18 cellular contexts compared by ENCODE assay signal in genomic region chr3:50276762-50277101, GRCh38. TPM values are rescaled to one million over a fixed set of nuclear protein-coding genes. Genes with fewer than 3 reads are reported as not detected.
DNase-seq lines count a peak whose midpoint lies in the region; ATAC-seq and TF ChIP-seq lines count a peak whose summit lies in the region.
"Had no signal": no experiment of that assay in that cellular context is flagged by ENCODE, and none has a peak within 500 bp of the region (broad histone marks: within the 10 kb centered on the region; RNA-seq: fewer than 3 reads in every experiment).

No MANE protein-coding gene starts in this region.

- H3K36me3 Mint-ChIP-seq in GM23338 (ENCODE audit: low read depth), result no peaks in the 10 kb centered on the region
- peaks cover 8% of the 10 kb centered on the region for H3K36me3 Mint-ChIP-seq in T-helper 17 cell (ENCODE audit: low read depth)

- no peak overlapping the region for H3K27ac ChIP-seq in GM23338 (ENCODE audit: low read depth)
- H3K27ac ChIP-seq in mesenchymal stem cell (ENCODE audit: low read length, poor library complexity, severe bottlenecking), result no peak overlapping the region
- H3K27ac ChIP-seq in thyroid gland, result no peak overlapping the region
- H3K27ac ChIP-seq: C4-2B, KMS-11 had no signal

- no peaks in the 10 kb centered on the region for H4K20me1 ChIP-seq in GM23338 (replicated peaks; ENCODE audit: insufficient read depth)

- H3K27ac Mint-ChIP-seq in GM23338 (no peak overlapping the region), T-helper 17 cell (peak overlapping the region; percentile 49)
- H3K27ac Mint-ChIP-seq: CD4-positive, alpha-beta T cell had no signal

- H2AFZ ChIP-seq in GM23338 (peak overlapping the region; percentile 63; the same call in 1 of the 2 replicates), mesenchymal stem cell (ENCODE audit: low read depth, low read length) (no peak overlapping the region)

- no peaks in the 10 kb centered on the region for H3K79me2 ChIP-seq in GM23338 (replicated peaks; ENCODE audit: insufficient read depth)

- H4K8ac ChIP-seq in mesenchymal stem cell (ENCODE audit: low read length), result no peak overlapping the region

- H3K4me3 Mint-ChIP-seq in GM23338 (no peak overlapping the region), T-helper 17 cell (no peak overlapping the region)

- H3K27me3 ChIP-seq in GM23338 (ENCODE audit: insufficient read depth), result peaks cover 57% of the 10 kb centered on the region
- peaks cover 21 to 31% of the 10 kb centered on the region in 2 experiments for H3K27me3 ChIP-seq in mesenchymal stem cell (ENCODE audit: control insufficient read depth in 1 of 2, insufficient read depth in 1 of 2, low read length in 2 of 2)
- H3K27me3 ChIP-seq in thyroid gland, result no peaks in the 10 kb centered on the region

- no peak for TF ChIP-seq CTCF in GM23338 (conservative IDR thresholded peaks at IDR 0.05; ENCODE audit: low read depth in 2 of 2)
- no peak for TF ChIP-seq CTCF in thyroid gland (IDR thresholded peaks at IDR 0.05)

- no peak overlapping the region for H2BK12ac ChIP-seq in mesenchymal stem cell (ENCODE audit: low read length in 2 of 2)

- no peak overlapping the region for H3K4ac ChIP-seq in mesenchymal stem cell (ENCODE audit: low read depth in 1 of 2, low read length in 2 of 2)

- H3K9ac ChIP-seq in mesenchymal stem cell (ENCODE audit: low read length), result no peak overlapping the region
- H3K9ac ChIP-seq: KMS-11 had no signal

- intact Hi-C loops in thyroid gland (cut with DNase I), result no loop called here

- H3K4me3 ChIP-seq in GM23338, result peak overlapping the region; percentile 63
- no peak overlapping the region for H3K4me3 ChIP-seq in mesenchymal stem cell (ENCODE audit: insufficient read depth in 1 of 2, low read depth in 1 of 2, low read length in 2 of 2)
- no peak overlapping the region for H3K4me3 ChIP-seq in thyroid gland (replicated peaks in 1 of 3)
- H3K4me3 ChIP-seq: GM12878 had no signal

- H2BK120ac ChIP-seq in mesenchymal stem cell (ENCODE audit: low read depth, low read length), result no peak overlapping the region

- H3F3A ChIP-seq in GM23338 (replicated peaks; ENCODE audit: low read depth), result peaks cover 10% of the 10 kb centered on the region; the same call in 1 of the 2 replicates

- no peak overlapping the region for H3K14ac ChIP-seq in mesenchymal stem cell (ENCODE audit: low read length in 2 of 2)

- H3K27me3 Mint-ChIP-seq in GM23338 (ENCODE audit: insufficient read depth, low read depth, poor library complexity) (peaks cover 50% of the 10 kb centered on the region), T-helper 17 cell (peaks cover 30% of the 10 kb centered on the region)

- peak overlapping the region; percentile 60 for H2BK15ac ChIP-seq in mesenchymal stem cell (ENCODE audit: low read depth, poor library complexity, severe bottlenecking)

- H3K23ac ChIP-seq in mesenchymal stem cell (ENCODE audit: low read length in 2 of 2), result no peak overlapping the region

- no peak for ATAC-seq in GM23338
- ATAC-seq in T-helper 17 cell, result no peak
- ATAC-seq in GM21737 (IDR thresholded peaks at IDR 0.05; ENCODE audit: unreplicated experiment), result no peak
- ATAC-seq in GM19395 (IDR thresholded peaks at IDR 0.05; ENCODE audit: unreplicated experiment), result no peak
- ATAC-seq: GM12878 had no signal

- no peak for TF ChIP-seq POLR2A in thyroid gland (IDR thresholded peaks at IDR 0.05)

- H3K79me1 ChIP-seq in mesenchymal stem cell (replicated peaks; ENCODE audit: low read length, poor library complexity, severe bottlenecking), result no peaks in the 10 kb centered on the region

- WGBS in mesenchymal stem cell, result 87% methylated on average over 17 of the region's 17 CpGs
- 82 to 84% methylated on average over 17 of the region's 17 CpGs for WGBS in thyroid gland, 2 donors

- H3K9me3 ChIP-seq in T-helper 17 cell (ENCODE audit: control insufficient read depth, low read length, poor library complexity, severe bottlenecking) (no peaks in the 10 kb centered on the region), mesenchymal stem cell (ENCODE audit: control insufficient read depth, low read length) (no peaks in the 10 kb centered on the region), thyroid gland (no peaks in the 10 kb centered on the region)
- H3K9me3 ChIP-seq: BE2C, Caco-2 had no signal

- H3K36me3 ChIP-seq in GM23338 (ENCODE audit: insufficient read depth) (no peaks in the 10 kb centered on the region), mesenchymal stem cell (ENCODE audit: control insufficient read depth in 1 of 2, insufficient read depth in 2 of 2, low read depth in 1 of 2, low read length in 2 of 2) (peaks cover 0 to 5% of the 10 kb centered on the region in 2 experiments), thyroid gland (no peaks in the 10 kb centered on the region)
- H3K36me3 ChIP-seq: BE2C had no signal

- H3K4me2 ChIP-seq in GM23338, result peak overlapping the region; percentile 86
- no peak overlapping the region for H3K4me2 ChIP-seq in mesenchymal stem cell (ENCODE audit: low read length, poor library complexity, severe bottlenecking)
- H3K4me2 ChIP-seq: KMS-11 had no signal

- no peaks in the 10 kb centered on the region for H3K9me2 ChIP-seq in GM23338 (ENCODE audit: insufficient read depth)

- no peak overlapping the region for H3K18ac ChIP-seq in mesenchymal stem cell (ENCODE audit: low read depth in 1 of 2, low read length in 2 of 2)

- no peak overlapping the region for H2BK5ac ChIP-seq in mesenchymal stem cell (ENCODE audit: low read depth, low read length, poor library complexity, severe bottlenecking)

- DNase-seq in GM23338 (ENCODE audit: low spot score), result no peak
- DNase-seq in T-helper 17 cell, result no peak
- DNase-seq in mesenchymal stem cell, result no peak
- no peak for DNase-seq in UCSD-AML1 (lab: John Stamatoyannopoulos, UW; ENCODE audit: unreplicated experiment)
- no peak for DNase-seq in thyroid gland
- DNase-seq: ACHN, BE2C, Caco-2, DMS79 treated with DMSO at 0.1 percent for 48 hours, GOT3, HCEC 1CT had no signal

- H3K4me1 Mint-ChIP-seq in GM23338, result peaks cover 24% of the 10 kb centered on the region
- peaks cover 19% of the 10 kb centered on the region for H3K4me1 Mint-ChIP-seq in T-helper 17 cell

- H2AK5ac ChIP-seq in mesenchymal stem cell (ENCODE audit: low read length, severe bottlenecking), result no peak overlapping the region

- H3K4me1 ChIP-seq in GM23338 (ENCODE audit: insufficient read depth) (peaks cover 3% of the 10 kb centered on the region; the same call in 1 of the 2 replicates), mesenchymal stem cell (ENCODE audit: control insufficient read depth, insufficient read depth, low read depth, low read length) (peaks cover 22% of the 10 kb centered on the region), thyroid gland (peaks cover 9 to 23% of the 10 kb centered on the region in 2 donors)
- H3K4me1 ChIP-seq: BE2C had no signal

- no peak overlapping the region for H4K91ac ChIP-seq in mesenchymal stem cell (ENCODE audit: low read length)

- no peaks in the 10 kb centered on the region for H3K9me3 Mint-ChIP-seq in GM23338
- H3K9me3 Mint-ChIP-seq: CD4-positive, alpha-beta T cell had no signal

TF ChIP-seq in GM23338, 12 proteins besides CTCF, POLR2A, EP300 and RAD21 (continues in another document):
- TF ChIP-seq POLR2AphosphoS5 (IDR thresholded peaks at IDR 0.05; ENCODE audit: low read depth) (no peak), JUNB (IDR thresholded peaks at IDR 0.05; ENCODE audit: unreplicated experiment) (no peak), CREB1 (CRISPR knock-in tag; IDR thresholded peaks at IDR 0.05; ENCODE audit: low read depth) (no peak), ETS1 (IDR thresholded peaks at IDR 0.05) (no peak)

RNA-seq across cellular contexts. Expression of gene LSMEM2, which starts 2.2 kb away (rescaled TPM):
- 0.59 and 1.5 TPM in 2 replicates for total RNA-seq in GM23338 (2014; rRNA removed; shearing (Covaris generic))
- polyA plus RNA-seq in GM23338 (2016; fragmentation: Nextera tagmentation; extraction: Ambion mirVana), result 0.86 and 1.5 TPM in 2 replicates
- total RNA-seq in T-helper 17 cell, result not detected
- polyA plus RNA-seq in mesenchymal stem cell (2013, experiment 1 of 2), result not detected
- polyA plus RNA-seq in mesenchymal stem cell (2013, experiment 2 of 2), result not detected
- not detected for total RNA-seq in thyroid gland
- total RNA-seq: Caco-2, GM12878, HT-29 had no signal

RNA-seq across cellular contexts. Expression of gene SEMA3B, which starts 7.8 kb away (rescaled TPM):
- total RNA-seq in GM23338 (2014; rRNA removed; shearing (Covaris generic)), result 2.4 and 8.0 TPM in 2 replicates
- 3.0 and 3.3 TPM in 2 replicates for polyA plus RNA-seq in GM23338 (2016; fragmentation: Nextera tagmentation; extraction: Ambion mirVana)
- total RNA-seq in T-helper 17 cell, result 1 to 10 TPM; 1.7 to 1.8 TPM
- polyA plus RNA-seq in mesenchymal stem cell (2013, experiment 1 of 2), result 4.7 TPM
- polyA plus RNA-seq in mesenchymal stem cell (2013, experiment 2 of 2), result 4.8 TPM
- total RNA-seq in thyroid gland, result 10 to 100 TPM; 21.0 to 31.0 (median 26.5) TPM

RNA-seq across cellular contexts. Expression of gene IFRD2, which starts 15.5 kb away (rescaled TPM):
- 91.5 and 92.4 TPM in 2 replicates for total RNA-seq in GM23338 (2014; rRNA removed; shearing (Covaris generic))
- polyA plus RNA-seq in GM23338 (2016; fragmentation: Nextera tagmentation; extraction: Ambion mirVana), result 80.8 and 89.7 TPM in 2 replicates
- total RNA-seq in T-helper 17 cell, result 10 to 100 TPM; 46.7 to 49.2 TPM
- 24.4 TPM for polyA plus RNA-seq in mesenchymal stem cell (2013, experiment 1 of 2)
- polyA plus RNA-seq in mesenchymal stem cell (2013, experiment 2 of 2), result 23.2 TPM
- 10 to 100 TPM; 63.9 to 96.5 (median 88.4) TPM for total RNA-seq in thyroid gland

RNA-seq across cellular contexts. Expression of gene HYAL3, which starts 22.5 kb away (rescaled TPM):
- total RNA-seq in GM23338 (2014; rRNA removed; shearing (Covaris generic)), result 2.5 and 7.1 TPM in 2 replicates
- 2.4 and 3.7 TPM in 2 replicates for polyA plus RNA-seq in GM23338 (2016; fragmentation: Nextera tagmentation; extraction: Ambion mirVana)
- total RNA-seq in T-helper 17 cell, result 1 to 10 TPM; 2.7 to 3.7 TPM
- polyA plus RNA-seq in mesenchymal stem cell (2013, experiment 1 of 2), result 4.2 TPM
- 4.2 TPM for polyA plus RNA-seq in mesenchymal stem cell (2013, experiment 2 of 2)
- total RNA-seq in thyroid gland, result 1 to 10 TPM; 2.7 to 6.7 (median 3.8) TPM

RNA-seq across cellular contexts. Expression of gene NAA80, which starts 22.5 kb away (rescaled TPM):
- 11.3 and 16.7 TPM in 2 replicates for total RNA-seq in GM23338 (2014; rRNA removed; shearing (Covaris generic))
- 11.2 and 12.1 TPM in 2 replicates for polyA plus RNA-seq in GM23338 (2016; fragmentation: Nextera tagmentation; extraction: Ambion mirVana)
- total RNA-seq in T-helper 17 cell (10 to 100 TPM; 35.3 to 42.9 TPM), thyroid gland (10 to 100 TPM in 2 of 4 donors, 1 to 10 TPM in 2; 6.9 to 15.2 (median 10.8) TPM)
- 11.2 TPM for polyA plus RNA-seq in mesenchymal stem cell (2013, experiment 1 of 2)
- 11.6 TPM for polyA plus RNA-seq in mesenchymal stem cell (2013, experiment 2 of 2)
